8 cellular contexts compared by ENCODE assay signal in the genomic region with DNA sequence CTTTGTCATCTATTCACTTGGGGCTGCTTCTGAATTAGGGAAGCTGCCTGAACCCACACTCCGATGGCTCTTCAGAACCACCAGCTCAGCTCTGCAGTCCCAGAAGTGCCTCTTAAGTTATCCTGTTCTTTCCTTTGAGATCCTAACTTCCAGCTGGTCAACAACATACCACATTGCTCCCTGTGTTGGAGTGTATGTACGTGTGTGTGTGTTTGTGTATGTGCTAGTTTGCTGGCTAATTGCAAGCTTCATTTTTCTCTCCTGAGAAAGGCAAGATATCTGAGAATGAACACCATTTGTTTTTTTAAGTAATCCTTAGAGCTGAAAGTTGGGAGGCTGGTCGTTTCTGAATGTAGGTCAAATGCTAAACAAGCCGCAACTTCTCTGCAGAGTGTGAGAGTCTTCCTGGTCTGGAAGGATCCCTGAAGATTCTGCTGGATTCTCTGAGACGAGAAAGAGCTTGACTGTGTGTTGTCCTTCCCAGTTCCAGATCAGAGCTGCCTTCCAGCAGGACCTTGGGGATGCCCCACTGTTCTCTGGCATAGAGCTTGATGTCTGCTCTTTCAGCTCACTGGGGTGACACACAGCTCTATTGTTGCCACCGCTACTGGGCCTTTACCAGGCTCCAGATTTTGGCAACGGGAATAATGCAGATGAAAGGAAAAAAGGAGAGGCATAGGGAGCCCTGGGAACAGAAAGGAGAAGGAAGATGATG. TPM values are rescaled to one million over a fixed set of nuclear protein-coding genes. Genes with fewer than 3 reads are reported as not detected.
DNase-seq lines count a peak whose midpoint lies in the region; ATAC-seq and TF ChIP-seq lines count a peak whose summit lies in the region.

No MANE protein-coding gene starts in this region.

- no peak for TF ChIP-seq CTCF in activated CD8-positive, alpha-beta T cell treated with anti-CD3 and anti-CD28 coated beads for 36 hours (IDR thresholded peaks at IDR 0.05)
- TF ChIP-seq CTCF in lower lobe of right lung (IDR thresholded peaks at IDR 0.05) (no peak), thoracic aorta (IDR thresholded peaks at IDR 0.05) (no peak)

- no peaks in the 10 kb centered on the region for H3K27me3 Mint-ChIP-seq in activated CD8-positive, alpha-beta T cell treated with anti-CD3 and anti-CD28 coated beads for 36 hours
- H3K27me3 Mint-ChIP-seq in activated CD8-positive, alpha-beta T cell treated with anti-CD3 and anti-CD28 coated beads, Interleukin-2, amount 10 ng/mL, durations not matched to agents 7 days and 5 days (ENCODE audit: low read depth) = peaks cover 4% of the 10 kb centered on the region

- peak overlapping the region; percentile 60 for H3K4me3 Mint-ChIP-seq in activated CD8-positive, alpha-beta T cell treated with anti-CD3 and anti-CD28 coated beads for 36 hours
- H3K4me3 Mint-ChIP-seq in activated CD8-positive, alpha-beta T cell treated with anti-CD3 and anti-CD28 coated beads, Interleukin-2, amount 10 ng/mL, durations not matched to agents 7 days and 5 days = no peak overlapping the region

- H3K36me3 ChIP-seq in lower lobe of right lung (no peaks in the 10 kb centered on the region), thoracic aorta (no peaks in the 10 kb centered on the region)

- DNase-seq in activated CD8-positive, alpha-beta T cell treated with anti-CD3 and anti-CD28 coated beads for 36 hours = no peak
- DNase-seq in activated CD8-positive, alpha-beta T cell treated with anti-CD3 and anti-CD28 coated beads, Interleukin-2, amount 10 ng/mL, durations not matched to agents 7 days and 5 days = no peak
- DNase-seq in amygdala (lab: John Stamatoyannopoulos, UW) (peak in 44 of 56 donors; percentile 7 to 82 (median 42)), lower lobe of right lung (no peak), thoracic aorta (ENCODE audit: low spot score) (no peak), SW480 (ENCODE audit: low spot score) (no peak)

- CTCF ChIA-PET in activated CD8-positive, alpha-beta T cell treated with anti-CD3 and anti-CD28 coated beads for 36 hours (lab: Charles Lee) = interaction anchor here (0.6 to 5.9 kb wide), 13 partner anchors 9 to 406 kb away, joined by 3 to 150 read pairs (median 3); no protein-coding TSS in a partner anchor
- CTCF ChIA-PET in activated CD8-positive, alpha-beta T cell treated with anti-CD3 and anti-CD28 coated beads, Interleukin-2, amount 10 ng/mL, durations not matched to agents 7 days and 5 days (lab: Charles Lee) = interaction anchor here (1.0 to 8.8 kb wide), 5 partner anchors 77 to 116 kb away, joined by 3 to 204 read pairs (median 3); partner anchors contain the start of gene EMP1

- no peaks in the 10 kb centered on the region for H3K9me3 ChIP-seq in lower lobe of right lung
- H3K9me3 ChIP-seq in thoracic aorta = no peaks in the 10 kb centered on the region

- peaks cover 50% of the 10 kb centered on the region for H3K4me1 ChIP-seq in lower lobe of right lung
- H3K4me1 ChIP-seq in thoracic aorta (ENCODE audit: control insufficient read depth in 1 of 2, low read depth in 2 of 2) = peaks cover 15 to 41% of the 10 kb centered on the region in 2 donors

- H3K36me3 Mint-ChIP-seq in activated CD8-positive, alpha-beta T cell treated with anti-CD3 and anti-CD28 coated beads for 36 hours (ENCODE audit: low read depth) = no peaks in the 10 kb centered on the region
- H3K36me3 Mint-ChIP-seq in activated CD8-positive, alpha-beta T cell treated with anti-CD3 and anti-CD28 coated beads, Interleukin-2, amount 10 ng/mL, durations not matched to agents 7 days and 5 days (ENCODE audit: low read depth) = no peaks in the 10 kb centered on the region

- H3K27ac Mint-ChIP-seq in activated CD8-positive, alpha-beta T cell treated with anti-CD3 and anti-CD28 coated beads for 36 hours = no peak overlapping the region
- H3K27ac Mint-ChIP-seq in activated CD8-positive, alpha-beta T cell treated with anti-CD3 and anti-CD28 coated beads, Interleukin-2, amount 10 ng/mL, durations not matched to agents 7 days and 5 days = no peak overlapping the region

- no peaks in the 10 kb centered on the region for H3K27me3 ChIP-seq in lower lobe of right lung (ENCODE audit: low read depth)
- H3K27me3 ChIP-seq in thoracic aorta (replicated peaks; ENCODE audit: insufficient read depth) = no peaks in the 10 kb centered on the region

- intact Hi-C loops in activated CD8-positive, alpha-beta T cell treated with anti-CD3 and anti-CD28 coated beads for 36 hours (cut with micrococcal nuclease) = no loop called here
- intact Hi-C loops in lower lobe of right lung (cut with DNase I) = no loop called here

- H3K27ac ChIP-seq in lower lobe of right lung (peak overlapping the region; percentile 95), thoracic aorta (peak overlapping the region; percentile 94 to 95)

- POLR2A ChIA-PET in activated CD8-positive, alpha-beta T cell treated with anti-CD3 and anti-CD28 coated beads for 36 hours (lab: Charles Lee) = interaction anchor here (0.6 to 1.3 kb wide), 4 partner anchors 103 to 1304 kb away, joined by 3 to 8 read pairs (median 4); no protein-coding TSS in a partner anchor
- POLR2A ChIA-PET in activated CD8-positive, alpha-beta T cell treated with anti-CD3 and anti-CD28 coated beads, Interleukin-2, amount 10 ng/mL, durations not matched to agents 7 days and 5 days (lab: Charles Lee) = interaction anchor here (1.4 kb wide), 1 partner anchor 58 kb away, joined by 6 read pairs; the partner anchor contains the start of gene FAM234B

- ATAC-seq in activated CD8-positive, alpha-beta T cell treated with anti-CD3 and anti-CD28 coated beads for 36 hours = no peak
- no peak for ATAC-seq in activated CD8-positive, alpha-beta T cell treated with anti-CD3 and anti-CD28 coated beads, Interleukin-2, amount 10 ng/mL, durations not matched to agents 7 days and 5 days
- ATAC-seq in lower lobe of right lung = no peak
- no peak for ATAC-seq in thoracic aorta (ENCODE audit: insufficient number of reproducible peaks, low FRiP score, low read depth)
- no peak for ATAC-seq in HG02763 (IDR thresholded peaks at IDR 0.05; ENCODE audit: unreplicated experiment)
- ATAC-seq in HG03460 (IDR thresholded peaks at IDR 0.05; ENCODE audit: unreplicated experiment) = no peak

- H3K9me3 Mint-ChIP-seq in activated CD8-positive, alpha-beta T cell treated with anti-CD3 and anti-CD28 coated beads for 36 hours = no peaks in the 10 kb centered on the region
- H3K9me3 Mint-ChIP-seq in activated CD8-positive, alpha-beta T cell treated with anti-CD3 and anti-CD28 coated beads, Interleukin-2, amount 10 ng/mL, durations not matched to agents 7 days and 5 days (ENCODE audit: insufficient read depth) = no peaks in the 10 kb centered on the region

- peaks cover 46% of the 10 kb centered on the region for H3K4me1 Mint-ChIP-seq in activated CD8-positive, alpha-beta T cell treated with anti-CD3 and anti-CD28 coated beads for 36 hours (ENCODE audit: low read depth)
- peaks cover 40% of the 10 kb centered on the region for H3K4me1 Mint-ChIP-seq in activated CD8-positive, alpha-beta T cell treated with anti-CD3 and anti-CD28 coated beads, Interleukin-2, amount 10 ng/mL, durations not matched to agents 7 days and 5 days (ENCODE audit: low read depth)

- no peak overlapping the region for H3K4me3 ChIP-seq in lower lobe of right lung
- H3K4me3 ChIP-seq in thoracic aorta = no peak overlapping the region

RNA-seq across cellular contexts. Expression of gene GSG1, which starts 0.8 kb away (rescaled TPM):
- total RNA-seq in activated CD8-positive, alpha-beta T cell treated with anti-CD3 and anti-CD28 coated beads for 36 hours = not detected
- total RNA-seq in activated CD8-positive, alpha-beta T cell treated with anti-CD3 and anti-CD28 coated beads, Interleukin-2, amount 10 ng/mL, durations not matched to agents 7 days and 5 days = not detected
- total RNA-seq in lower lobe of right lung = not detected
- total RNA-seq in thoracic aorta = not detected

RNA-seq across cellular contexts. Expression of gene FAM234B, which starts 58.5 kb away (rescaled TPM):
- 10 to 100 TPM; 10.0 to 10.7 TPM for total RNA-seq in activated CD8-positive, alpha-beta T cell treated with anti-CD3 and anti-CD28 coated beads for 36 hours
- 1 to 10 TPM; 4.2 to 4.3 TPM for total RNA-seq in activated CD8-positive, alpha-beta T cell treated with anti-CD3 and anti-CD28 coated beads, Interleukin-2, amount 10 ng/mL, durations not matched to agents 7 days and 5 days
- total RNA-seq in lower lobe of right lung (7.5 TPM), thoracic aorta (1 to 10 TPM; 4.5 to 8.5 TPM)

Comparison
In these comparisons a context has a peak if more than half of its experiments do, and no peak if none do; other contexts are left out.
1. DNase-seq: peak in amygdala (44 of 56); none in activated CD8-positive, alpha-beta T cell treated with anti-CD3 and anti-CD28 coated beads for 36 hours (single experiment), activated CD8-positive, alpha-beta T cell treated with anti-CD3 and anti-CD28 coated beads, Interleukin-2, amount 10 ng/mL, durations not matched to agents 7 days and 5 days (single experiment), lower lobe of right lung (single experiment), thoracic aorta (single experiment) and SW480 (single experiment).